ENCODE assay signal across 1 cellular context in genomic region chr6:31900917-31901414, GRCh38.
TF ChIP-seq lines count a peak whose summit lies in the region.

No MANE protein-coding gene starts in this region.

TF ChIP-seq in K562, 482 proteins besides CTCF, POLR2A, EP300 and RAD21 (continues in another document):
- TF ChIP-seq ZNF217 (CRISPR knock-in tag; IDR thresholded peaks at IDR 0.05) (no peak), GATAD2B (IDR thresholded peaks at IDR 0.05; ENCODE audit: borderline replicate concordance) (no peak), L3MBTL2 (IDR thresholded peaks at IDR 0.05) (peak; percentile 88), NR0B1 (IDR thresholded peaks at IDR 0.05; ENCODE audit: partially characterized antibody) (no peak), HMG20A (CRISPR knock-in tag; conservative IDR thresholded peaks at IDR 0.05) (no peak), ZNF41 (CRISPR knock-in tag; conservative IDR thresholded peaks at IDR 0.05) (no peak), CBFB (CRISPR knock-in tag; IDR thresholded peaks at IDR 0.05) (no peak), SMARCA4 (IDR thresholded peaks at IDR 0.05) (0 out of 2 replicates have a peak, but pooled peaks have one; percentile 13), ZNF174 (CRISPR knock-in tag; IDR thresholded peaks at IDR 0.05) (no peak), STAG1 (CRISPR knock-in tag; IDR thresholded peaks at IDR 0.05; ENCODE audit: borderline replicate concordance) (0 out of 2 replicates have a peak, but pooled peaks have one; percentile 40), ETV6 (IDR thresholded peaks at IDR 0.05; ENCODE audit: borderline replicate concordance in 1 of 2, low read depth in 2 of 2, low read length in 1 of 2) (no peak), ETV6 (CRISPR knock-in tag; IDR thresholded peaks at IDR 0.05; ENCODE audit: borderline replicate concordance) (no peak), HDAC2 (IDR thresholded peaks at IDR 0.05) (0 out of 2 replicates have a peak, but pooled peaks have one; percentile 26), SMARCC2 (IDR thresholded peaks at IDR 0.05; ENCODE audit: low read depth) (no peak), PRMT5 (CRISPR knock-in tag; IDR thresholded peaks at IDR 0.05) (no peak), HCFC1 (IDR thresholded peaks at IDR 0.05; ENCODE audit: low read depth, low read length) (no peak), CC2D1A (IDR thresholded peaks at IDR 0.05) (no peak), SIX5 (IDR thresholded peaks at IDR 0.05; ENCODE audit: borderline replicate concordance in 1 of 2, insufficient read depth in 1 of 2, low read depth in 1 of 2, low read length in 2 of 2) (no peak), MCM7 (IDR thresholded peaks at IDR 0.05) (no peak), GTF3C2 (IDR thresholded peaks at IDR 0.05; ENCODE audit: borderline replicate concordance, extremely low read depth, insufficient read length) (no peak), KDM5B (IDR thresholded peaks at IDR 0.05; ENCODE audit: insufficient replicate concordance, low read depth, low read length) (no peak), NR2C2 (CRISPR knock-in tag; IDR thresholded peaks at IDR 0.05) (peak; percentile 73; the same call in 1 of the 2 replicates), NR2C2 (tag; IDR thresholded peaks at IDR 0.05) (no peak), PHTF2 (CRISPR knock-in tag; IDR thresholded peaks at IDR 0.05) (no peak), GTF2A2 (tag; IDR thresholded peaks at IDR 0.05) (no peak), ZBTB17 (CRISPR knock-in tag; IDR thresholded peaks at IDR 0.05) (peak; percentile 70; the same call in 1 of the 2 replicates), ARID4B (CRISPR knock-in tag; IDR thresholded peaks at IDR 0.05) (peak; percentile 81; the same call in 1 of the 2 replicates), NR2C1 (IDR thresholded peaks at IDR 0.05) (no peak), NR2C1 (tag; IDR thresholded peaks at IDR 0.05) (peak; percentile 60), RBFOX2 (IDR thresholded peaks at IDR 0.05; ENCODE audit: low read depth, low read length) (peak; percentile 58; the same call in 1 of the 2 replicates), TCF3 (CRISPR knock-in tag; IDR thresholded peaks at IDR 0.05) (no peak), KAT8 (IDR thresholded peaks at IDR 0.05; ENCODE audit: low read depth) (no peak), ZNF143 (CRISPR knock-in tag; IDR thresholded peaks at IDR 0.05) (peak; percentile 46; the same call in 1 of the 2 replicates), ETS2 (tag; IDR thresholded peaks at IDR 0.05; ENCODE audit: borderline replicate concordance, poor library complexity, severe bottlenecking) (no peak), SUPT5H (IDR thresholded peaks at IDR 0.05) (peak; percentile 61; the same call in 1 of the 2 replicates), SMARCA5 (IDR thresholded peaks at IDR 0.05) (no peak), ZSCAN32 (CRISPR knock-in tag; IDR thresholded peaks at IDR 0.05) (0 out of 2 replicates have a peak, but pooled peaks have one; percentile 2), ZNF780A (CRISPR knock-in tag; IDR thresholded peaks at IDR 0.05) (no peak), STAT5A (IDR thresholded peaks at IDR 0.05; ENCODE audit: borderline replicate concordance, low read length) (no peak), PPARD (CRISPR knock-in tag; IDR thresholded peaks at IDR 0.05) (no peak), ZZZ3 (IDR thresholded peaks at IDR 0.05) (no peak), GABPB2 (CRISPR knock-in tag; conservative IDR thresholded peaks at IDR 0.05) (0 out of 2 replicates have a peak, but pooled peaks have one; percentile 42), SREBF2 (CRISPR knock-in tag; IDR thresholded peaks at IDR 0.05) (no peak), MCM5 (IDR thresholded peaks at IDR 0.05; ENCODE audit: low read depth) (no peak), TAF15 (IDR thresholded peaks at IDR 0.05; ENCODE audit: low read depth, low read length) (no peak), KLF13 (tag; IDR thresholded peaks at IDR 0.05; ENCODE audit: borderline replicate concordance, low read depth) (no peak), BRD9 (IDR thresholded peaks at IDR 0.05; ENCODE audit: low read depth, partially characterized antibody) (no peak), HDAC1 (IDR thresholded peaks at IDR 0.05) (peak in 1 of 2 experiments; percentile 19; a peak in 1 of 4 replicates)
- TF ChIP-seq, protein P1, sequence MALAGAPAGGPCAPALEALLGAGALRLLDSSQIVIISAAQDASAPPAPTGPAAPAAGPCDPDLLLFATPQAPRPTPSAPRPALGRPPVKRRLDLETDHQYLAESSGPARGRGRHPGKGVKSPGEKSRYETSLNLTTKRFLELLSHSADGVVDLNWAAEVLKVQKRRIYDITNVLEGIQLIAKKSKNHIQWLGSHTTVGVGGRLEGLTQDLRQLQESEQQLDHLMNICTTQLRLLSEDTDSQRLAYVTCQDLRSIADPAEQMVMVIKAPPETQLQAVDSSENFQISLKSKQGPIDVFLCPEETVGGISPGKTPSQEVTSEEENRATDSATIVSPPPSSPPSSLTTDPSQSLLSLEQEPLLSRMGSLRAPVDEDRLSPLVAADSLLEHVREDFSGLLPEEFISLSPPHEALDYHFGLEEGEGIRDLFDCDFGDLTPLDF (CRISPR knock-in tag; IDR thresholded peaks at IDR 0.05): no peak
- TF ChIP-seq, protein P2, sequence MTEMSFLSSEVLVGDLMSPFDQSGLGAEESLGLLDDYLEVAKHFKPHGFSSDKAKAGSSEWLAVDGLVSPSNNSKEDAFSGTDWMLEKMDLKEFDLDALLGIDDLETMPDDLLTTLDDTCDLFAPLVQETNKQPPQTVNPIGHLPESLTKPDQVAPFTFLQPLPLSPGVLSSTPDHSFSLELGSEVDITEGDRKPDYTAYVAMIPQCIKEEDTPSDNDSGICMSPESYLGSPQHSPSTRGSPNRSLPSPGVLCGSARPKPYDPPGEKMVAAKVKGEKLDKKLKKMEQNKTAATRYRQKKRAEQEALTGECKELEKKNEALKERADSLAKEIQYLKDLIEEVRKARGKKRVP (CRISPR knock-in tag; IDR thresholded peaks at IDR 0.05): no peak
- TF ChIP-seq, protein P3, sequence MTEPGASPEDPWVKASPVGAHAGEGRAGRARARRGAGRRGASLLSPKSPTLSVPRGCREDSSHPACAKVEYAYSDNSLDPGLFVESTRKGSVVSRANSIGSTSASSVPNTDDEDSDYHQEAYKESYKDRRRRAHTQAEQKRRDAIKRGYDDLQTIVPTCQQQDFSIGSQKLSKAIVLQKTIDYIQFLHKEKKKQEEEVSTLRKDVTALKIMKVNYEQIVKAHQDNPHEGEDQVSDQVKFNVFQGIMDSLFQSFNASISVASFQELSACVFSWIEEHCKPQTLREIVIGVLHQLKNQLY (CRISPR knock-in tag; conservative IDR thresholded peaks at IDR 0.05): no peak
- TF ChIP-seq, protein P4, sequence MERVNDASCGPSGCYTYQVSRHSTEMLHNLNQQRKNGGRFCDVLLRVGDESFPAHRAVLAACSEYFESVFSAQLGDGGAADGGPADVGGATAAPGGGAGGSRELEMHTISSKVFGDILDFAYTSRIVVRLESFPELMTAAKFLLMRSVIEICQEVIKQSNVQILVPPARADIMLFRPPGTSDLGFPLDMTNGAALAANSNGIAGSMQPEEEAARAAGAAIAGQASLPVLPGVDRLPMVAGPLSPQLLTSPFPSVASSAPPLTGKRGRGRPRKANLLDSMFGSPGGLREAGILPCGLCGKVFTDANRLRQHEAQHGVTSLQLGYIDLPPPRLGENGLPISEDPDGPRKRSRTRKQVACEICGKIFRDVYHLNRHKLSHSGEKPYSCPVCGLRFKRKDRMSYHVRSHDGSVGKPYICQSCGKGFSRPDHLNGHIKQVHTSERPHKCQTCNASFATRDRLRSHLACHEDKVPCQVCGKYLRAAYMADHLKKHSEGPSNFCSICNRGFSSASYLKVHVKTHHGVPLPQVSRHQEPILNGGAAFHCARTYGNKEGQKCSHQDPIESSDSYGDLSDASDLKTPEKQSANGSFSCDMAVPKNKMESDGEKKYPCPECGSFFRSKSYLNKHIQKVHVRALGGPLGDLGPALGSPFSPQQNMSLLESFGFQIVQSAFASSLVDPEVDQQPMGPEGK (CRISPR knock-in tag; IDR thresholded peaks at IDR 0.05; ENCODE audit: borderline replicate concordance): no peak
- TF ChIP-seq, protein P5, sequence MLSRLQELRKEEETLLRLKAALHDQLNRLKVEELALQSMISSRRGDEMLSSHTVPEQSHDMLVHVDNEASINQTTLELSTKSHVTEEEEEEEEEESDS (CRISPR knock-in tag; IDR thresholded peaks at IDR 0.05): no peak
- TF ChIP-seq, protein P6, sequence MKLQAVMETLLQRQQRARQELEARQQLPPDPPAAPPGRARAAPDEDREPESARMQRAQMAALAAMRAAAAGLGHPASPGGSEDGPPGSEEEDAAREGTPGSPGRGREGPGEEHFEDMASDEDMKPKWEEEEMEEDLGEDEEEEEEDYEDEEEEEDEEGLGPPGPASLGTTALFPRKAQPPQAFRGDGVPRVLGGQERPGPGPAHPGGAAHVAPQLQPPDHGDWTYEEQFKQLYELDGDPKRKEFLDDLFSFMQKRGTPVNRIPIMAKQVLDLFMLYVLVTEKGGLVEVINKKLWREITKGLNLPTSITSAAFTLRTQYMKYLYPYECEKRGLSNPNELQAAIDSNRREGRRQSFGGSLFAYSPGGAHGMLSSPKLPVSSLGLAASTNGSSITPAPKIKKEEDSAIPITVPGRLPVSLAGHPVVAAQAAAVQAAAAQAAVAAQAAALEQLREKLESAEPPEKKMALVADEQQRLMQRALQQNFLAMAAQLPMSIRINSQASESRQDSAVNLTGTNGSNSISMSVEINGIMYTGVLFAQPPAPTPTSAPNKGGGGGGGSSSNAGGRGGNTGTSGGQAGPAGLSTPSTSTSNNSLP (IDR thresholded peaks at IDR 0.05; ENCODE audit: borderline replicate concordance, low read depth, low read length): no peak
- TF ChIP-seq, protein P7, sequence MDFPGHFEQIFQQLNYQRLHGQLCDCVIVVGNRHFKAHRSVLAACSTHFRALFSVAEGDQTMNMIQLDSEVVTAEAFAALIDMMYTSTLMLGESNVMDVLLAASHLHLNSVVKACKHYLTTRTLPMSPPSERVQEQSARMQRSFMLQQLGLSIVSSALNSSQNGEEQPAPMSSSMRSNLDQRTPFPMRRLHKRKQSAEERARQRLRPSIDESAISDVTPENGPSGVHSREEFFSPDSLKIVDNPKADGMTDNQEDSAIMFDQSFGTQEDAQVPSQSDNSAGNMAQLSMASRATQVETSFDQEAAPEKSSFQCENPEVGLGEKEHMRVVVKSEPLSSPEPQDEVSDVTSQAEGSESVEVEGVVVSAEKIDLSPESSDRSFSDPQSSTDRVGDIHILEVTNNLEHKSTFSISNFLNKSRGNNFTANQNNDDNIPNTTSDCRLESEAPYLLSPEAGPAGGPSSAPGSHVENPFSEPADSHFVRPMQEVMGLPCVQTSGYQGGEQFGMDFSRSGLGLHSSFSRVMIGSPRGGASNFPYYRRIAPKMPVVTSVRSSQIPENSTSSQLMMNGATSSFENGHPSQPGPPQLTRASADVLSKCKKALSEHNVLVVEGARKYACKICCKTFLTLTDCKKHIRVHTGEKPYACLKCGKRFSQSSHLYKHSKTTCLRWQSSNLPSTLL (IDR thresholded peaks at IDR 0.05): no peak
